In genomic region chr10:119620771-119621384, GRCh38 we compare ENCODE assay signal across 1 cellular context.
A peak's percentile ranks its signal among the peaks of the same experiment; 100 is the strongest.
TF ChIP-seq lines count a peak whose summit lies in the region.

No MANE protein-coding gene starts in this region.

TF ChIP-seq in HepG2, 621 proteins besides CTCF, POLR2A, EP300 and RAD21:
- TF ChIP-seq STAT6 (CRISPR knock-in tag; IDR thresholded peaks at IDR 0.05; ENCODE audit: borderline replicate concordance) (no peak), CEBPG (CRISPR knock-in tag; IDR thresholded peaks at IDR 0.05) (0 out of 2 replicates have a peak, but pooled peaks have one; percentile 25), CEBPB (IDR thresholded peaks at IDR 0.05; ENCODE audit: borderline replicate concordance, low read depth, low read length) (peak; percentile 25; the same call in 1 of the 2 replicates), ZBTB42 (CRISPR knock-in tag; IDR thresholded peaks at IDR 0.05) (no peak)
